ENCODE assay signal across 1 cellular context in genomic region chr2:177264539-177265385, GRCh38.
TF ChIP-seq lines count a peak whose summit lies in the region.

TSS of gene NFE2L2 (minus strand) at chr2:177264727. CDS start at chr2:177264576, 151 bp downstream.

TF ChIP-seq in GM12878, 131 proteins besides CTCF, POLR2A, EP300 and RAD21 (continued from another document):
- TF ChIP-seq, protein P1, sequence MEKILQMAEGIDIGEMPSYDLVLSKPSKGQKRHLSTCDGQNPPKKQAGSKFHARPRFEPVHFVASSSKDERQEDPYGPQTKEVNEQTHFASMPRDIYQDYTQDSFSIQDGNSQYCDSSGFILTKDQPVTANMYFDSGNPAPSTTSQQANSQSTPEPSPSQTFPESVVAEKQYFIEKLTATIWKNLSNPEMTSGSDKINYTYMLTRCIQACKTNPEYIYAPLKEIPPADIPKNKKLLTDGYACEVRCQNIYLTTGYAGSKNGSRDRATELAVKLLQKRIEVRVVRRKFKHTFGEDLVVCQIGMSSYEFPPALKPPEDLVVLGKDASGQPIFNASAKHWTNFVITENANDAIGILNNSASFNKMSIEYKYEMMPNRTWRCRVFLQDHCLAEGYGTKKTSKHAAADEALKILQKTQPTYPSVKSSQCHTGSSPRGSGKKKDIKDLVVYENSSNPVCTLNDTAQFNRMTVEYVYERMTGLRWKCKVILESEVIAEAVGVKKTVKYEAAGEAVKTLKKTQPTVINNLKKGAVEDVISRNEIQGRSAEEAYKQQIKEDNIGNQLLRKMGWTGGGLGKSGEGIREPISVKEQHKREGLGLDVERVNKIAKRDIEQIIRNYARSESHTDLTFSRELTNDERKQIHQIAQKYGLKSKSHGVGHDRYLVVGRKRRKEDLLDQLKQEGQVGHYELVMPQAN (conservative IDR thresholded peaks at IDR 0.05) = peak; percentile 52
- TF ChIP-seq NRF1 (conservative IDR thresholded peaks at IDR 0.05; ENCODE audit: low read depth, low read length) (0 out of 2 replicates have a peak, but pooled peaks have one; percentile 11), IKZF2 (IDR thresholded peaks at IDR 0.05) (peak; percentile 55 to 62; a peak in 3 of 4 replicates), ESRRA (IDR thresholded peaks at IDR 0.05; ENCODE audit: low read length) (peak; percentile 69; the same call in 1 of the 2 replicates)
